Comparison of ENCODE assay signal across 11 cellular contexts in genomic region chr11:14258177-14258935, GRCh38.
DNase-seq lines count a peak whose midpoint lies in the region; ATAC-seq, FAIRE-seq and TF ChIP-seq lines count a peak whose summit lies in the region.
"Had no signal": no experiment of that assay in that cellular context is flagged by ENCODE, and none has a peak within 500 bp of the region (broad histone marks: within the 10 kb centered on the region; RNA-seq: fewer than 3 reads in every experiment).

No MANE protein-coding gene starts in this region.

- TF ChIP-seq CTCF in H1 (IDR thresholded peaks at IDR 0.05; ENCODE audit: control extremely low read depth in 1 of 3, insufficient read depth in 1 of 3, low read depth in 1 of 3, low read length in 3 of 3) (no peak), nephron progenitor cell (IDR thresholded peaks at IDR 0.05) (no peak)

- no peak overlapping the region for H3K27ac ChIP-seq in H1 (ENCODE audit: low read depth, low read length)
- H3K27ac ChIP-seq: body of pancreas had no signal

- no peak overlapping the region for H3K23ac ChIP-seq in H1 (ENCODE audit: insufficient read length)

- no peak overlapping the region for H3K14ac ChIP-seq in H1 (ENCODE audit: insufficient read length)

- no peaks in the 10 kb centered on the region for H3K27me3 ChIP-seq in H1 (replicated peaks in 1 of 4; ENCODE audit: control insufficient read depth in 3 of 4, extremely low read depth in 1 of 4, insufficient read depth in 3 of 4, low read length in 3 of 4)
- H3K27me3 ChIP-seq: body of pancreas had no signal

- H4K5ac ChIP-seq in H1 (ENCODE audit: insufficient read length, low read depth, low read length) = no peak overlapping the region

- 0 out of 2 replicates have a peak overlapping the region, but pooled peaks have one; percentile 16 for H2AK5ac ChIP-seq in H1 (ENCODE audit: low read depth, low read length)

- CTCF ChIA-PET in H1 (lab: Charles Lee; ENCODE audit: partially characterized antibody) = interaction anchor here (0.7 to 2.5 kb wide), 13 partner anchors 8 to 486 kb away, joined by 3 to 12 read pairs (median 3); no protein-coding TSS in a partner anchor

- H3K4me3 Mint-ChIP-seq in nephron progenitor cell = no peak overlapping the region
- H3K4me3 Mint-ChIP-seq: stimulated activated naive CD8-positive, alpha-beta T cell treated with anti-CD3 and anti-CD28 coated beads, Interleukin-15, Interleukin-2, amounts not matched to agents 100 ng/mL and 50 ng/mL, for 24 hours had no signal

- peaks cover 3% of the 10 kb centered on the region for H3K27me3 Mint-ChIP-seq in nephron progenitor cell (ENCODE audit: low read depth, poor library complexity)
- H3K27me3 Mint-ChIP-seq: stimulated activated naive CD8-positive, alpha-beta T cell treated with anti-CD3 and anti-CD28 coated beads, Interleukin-15, Interleukin-2, amounts not matched to agents 100 ng/mL and 50 ng/mL, for 24 hours had no signal

- H3K36me3 Mint-ChIP-seq in nephron progenitor cell (ENCODE audit: low read depth) = peaks cover 73% of the 10 kb centered on the region

- no peak overlapping the region for H2AFZ ChIP-seq in H1 (ENCODE audit: low read length)

- peaks cover 14% of the 10 kb centered on the region for H3K4me1 Mint-ChIP-seq in nephron progenitor cell

- peak; percentile 1 for DNase-seq in GOT3 (lab: John Stamatoyannopoulos, UW)
- DNase-seq in NCI-H460 (ENCODE audit: extremely low read depth, low read depth) = peak; percentile 49
- peak in 1 of 2 experiments; percentile 40 for DNase-seq in H1 (ENCODE audit: low read depth in 1 of 2, low spot score in 2 of 2)
- DNase-seq in nephron progenitor cell = no peak
- DNase-seq in NCI-H2107 treated with DMSO at 0.1 percent for 48 hours (lab: John Stamatoyannopoulos, UW; ENCODE audit: unreplicated experiment) = no peak
- DNase-seq: body of pancreas, DMS79, NCI-H1930 had no signal

- H3K4me2 ChIP-seq in H1 (ENCODE audit: insufficient read depth in 1 of 2, low read depth in 2 of 2, low read length in 2 of 2) = no peak overlapping the region

- 86% methylated on average over 6 of the region's 6 CpGs; no CpG with 5 or more reads in 1 of the 2 experiments for WGBS in H1 (ENCODE audit: extremely low coverage in 1 of 2, insufficient coverage in 1 of 2, insufficient read length in 1 of 2, insufficient replicate concordance in 2 of 2, low coverage in 1 of 2, low lambda C conversion rate in 2 of 2, missing lambda C conversion rate in 1 of 2), 2 experiments

- no peak for FAIRE-seq in H1 (lab: Jason Lieb, UNC)

- TF ChIP-seq POLR2A in H1 (IDR thresholded peaks at IDR 0.05; ENCODE audit: control extremely low read depth in 1 of 2, low read depth in 2 of 2, low read length in 2 of 2) = no peak

- H3K56ac ChIP-seq in H1 (replicated peaks; ENCODE audit: insufficient read length, low read depth, low read length) = no peak overlapping the region

- TF ChIP-seq EP300 in H1 (IDR thresholded peaks at IDR 0.05; ENCODE audit: borderline replicate concordance in 1 of 2, low read depth in 2 of 2, low read length in 2 of 2) = no peak

- H2BK5ac ChIP-seq in H1 (ENCODE audit: low read depth, low read length) = no peak overlapping the region

- TF ChIP-seq RAD21 in H1 (IDR thresholded peaks at IDR 0.05 in 1 of 2, conservative IDR thresholded peaks at IDR 0.05 in 1 of 2; ENCODE audit: low read depth in 2 of 2, low read length in 2 of 2) = no peak

- no peaks in the 10 kb centered on the region for H3K23me2 ChIP-seq in H1 (ENCODE audit: low read depth, low read length)

- H4K20me1 ChIP-seq in H1 (replicated peaks in 1 of 2; ENCODE audit: control insufficient read depth in 1 of 2, insufficient read depth in 2 of 2, low read length in 2 of 2) = no peaks in the 10 kb centered on the region

- no peaks in the 10 kb centered on the region for H3K9me3 Mint-ChIP-seq in nephron progenitor cell
- H3K9me3 Mint-ChIP-seq: stimulated activated naive CD8-positive, alpha-beta T cell treated with anti-CD3 and anti-CD28 coated beads, Interleukin-15, Interleukin-2, amounts not matched to agents 100 ng/mL and 50 ng/mL, for 24 hours had no signal

- H3K4me1 ChIP-seq in H1 (replicated peaks in 1 of 4; ENCODE audit: control insufficient read depth in 3 of 4, insufficient read depth in 4 of 4, low read length in 3 of 4) = no peaks in the 10 kb centered on the region; a peak in 1 of 7 replicates
- H3K4me1 ChIP-seq: body of pancreas had no signal

- H4K8ac ChIP-seq in H1 (ENCODE audit: extremely low read depth, insufficient read depth, low read length) = no peak overlapping the region

- H2BK12ac ChIP-seq in H1 (ENCODE audit: low read depth, low read length) = no peak overlapping the region

- H3K79me1 ChIP-seq in H1 (ENCODE audit: low read depth, low read length) = no peaks in the 10 kb centered on the region

- no peak overlapping the region for H2BK120ac ChIP-seq in H1 (replicated peaks; ENCODE audit: low read depth, low read length)

- H3K36me3 ChIP-seq in H1 (ENCODE audit: control insufficient read depth in 2 of 4, insufficient read depth in 4 of 4, low read length in 3 of 4) = no peaks in the 10 kb centered on the region

- peaks cover 4 to 8% of the 10 kb centered on the region in 2 experiments; a peak in 2 of 4 replicates for H3K9me3 ChIP-seq in H1 (ENCODE audit: insufficient read depth in 2 of 2, low read depth in 1 of 2, low read length in 1 of 2)
- H3K9me3 ChIP-seq: body of pancreas had no signal

- H2BK20ac ChIP-seq in H1 (ENCODE audit: low read length) = no peak overlapping the region

- H3K79me2 ChIP-seq in H1 (ENCODE audit: control insufficient read depth in 1 of 2, insufficient read depth in 2 of 2, low read length in 2 of 2) = no peaks in the 10 kb centered on the region

- no peak overlapping the region for H3K18ac ChIP-seq in H1 (ENCODE audit: extremely low read depth, low read length)

- no peak overlapping the region for H2BK15ac ChIP-seq in H1 (ENCODE audit: low read length)

- H3K4ac ChIP-seq in H1 (replicated peaks; ENCODE audit: insufficient read length, low read depth, low read length) = no peak overlapping the region

- H3K27ac Mint-ChIP-seq in nephron progenitor cell = peak overlapping the region; percentile 44
- H3K27ac Mint-ChIP-seq: stimulated activated naive CD8-positive, alpha-beta T cell treated with anti-CD3 and anti-CD28 coated beads, Interleukin-15, Interleukin-2, amounts not matched to agents 100 ng/mL and 50 ng/mL, for 24 hours had no signal

- ATAC-seq in GM21381 (IDR thresholded peaks at IDR 0.05; ENCODE audit: unreplicated experiment) (no peak), HG02571 (IDR thresholded peaks at IDR 0.05; ENCODE audit: unreplicated experiment) (no peak)
- ATAC-seq: body of pancreas had no signal

- H3K4me3 ChIP-seq in H1 (ENCODE audit: extremely low read depth in 1 of 4, insufficient read depth in 2 of 4, low read depth in 3 of 4, low read length in 4 of 4) = no peak overlapping the region
- H3K4me3 ChIP-seq: body of pancreas had no signal

- H4K91ac ChIP-seq in H1 (replicated peaks; ENCODE audit: insufficient read length, low read length) = no peak overlapping the region

- POLR2A ChIA-PET in H1 (lab: Charles Lee; ENCODE audit: partially characterized antibody) = interaction anchor here (0.7 to 1.1 kb wide), 3 partner anchors 10 to 1253 kb away, joined by 3 to 4 read pairs (median 3); no protein-coding TSS in a partner anchor

- H3K9ac ChIP-seq in H1 (replicated peaks in 1 of 4; ENCODE audit: extremely low read depth in 1 of 4, low read depth in 3 of 4, low read length in 3 of 4) = no peak overlapping the region

TF ChIP-seq in H1, 55 proteins besides CTCF, POLR2A, EP300 and RAD21:
- no peak for TF ChIP-seq USF2 (IDR thresholded peaks at IDR 0.05; ENCODE audit: low read length)
- TF ChIP-seq HDAC6 (IDR thresholded peaks at IDR 0.05; ENCODE audit: low read depth, low read length) = no peak
- TF ChIP-seq NANOG (IDR thresholded peaks at IDR 0.05; ENCODE audit: insufficient read depth, low read depth, low read length, poor library complexity, severe bottlenecking) = no peak
- TF ChIP-seq CHD2 (IDR thresholded peaks at IDR 0.05; ENCODE audit: low read length) = no peak
- no peak for TF ChIP-seq ATF2 (IDR thresholded peaks at IDR 0.05; ENCODE audit: low read length)
- TF ChIP-seq SP4 (IDR thresholded peaks at IDR 0.05; ENCODE audit: low read length) = no peak
- no peak for TF ChIP-seq E2F6 (IDR thresholded peaks at IDR 0.05)

Comparison
In these comparisons a context has a peak if more than half of its experiments do, and no peak if none do; other contexts are left out.
1. DNase-seq: peak in GOT3 (single experiment) and NCI-H460 (single experiment); none in nephron progenitor cell (single experiment) and NCI-H2107 treated with DMSO at 0.1 percent for 48 hours (single experiment).